ENCODE assay signal across 8 cellular contexts in genomic region chr9:127283917-127284316, GRCh38. TPM values are rescaled to one million over a fixed set of nuclear protein-coding genes. Genes with fewer than 3 reads are reported as not detected.
DNase-seq lines count a peak whose midpoint lies in the region; ATAC-seq lines count a peak whose summit lies in the region.

No MANE protein-coding gene starts in this region.

- H3K9me3 Mint-ChIP-seq in activated naive CD8-positive, alpha-beta T cell treated with anti-CD3 and anti-CD28 coated beads for 36 hours = no peaks in the 10 kb centered on the region
- H3K9me3 Mint-ChIP-seq in activated naive CD8-positive, alpha-beta T cell treated with anti-CD3 and anti-CD28 coated beads, Interleukin-2, amount 50 U/mL, for 24 hours = no peaks in the 10 kb centered on the region

- peaks cover 44% of the 10 kb centered on the region for H3K27me3 Mint-ChIP-seq in activated naive CD8-positive, alpha-beta T cell treated with anti-CD3 and anti-CD28 coated beads for 36 hours
- H3K27me3 Mint-ChIP-seq in activated naive CD8-positive, alpha-beta T cell treated with anti-CD3 and anti-CD28 coated beads, Interleukin-2, amount 50 U/mL, for 24 hours = peaks cover 22% of the 10 kb centered on the region

- ATAC-seq in activated naive CD8-positive, alpha-beta T cell treated with anti-CD3 and anti-CD28 coated beads, Interleukin-2, amount 50 U/mL, for 24 hours = no peak

- H3K4me1 Mint-ChIP-seq in activated naive CD8-positive, alpha-beta T cell treated with anti-CD3 and anti-CD28 coated beads for 36 hours = no peaks in the 10 kb centered on the region
- peaks cover 3% of the 10 kb centered on the region for H3K4me1 Mint-ChIP-seq in activated naive CD8-positive, alpha-beta T cell treated with anti-CD3 and anti-CD28 coated beads, Interleukin-2, amount 50 U/mL, for 24 hours

- DNase-seq in activated naive CD8-positive, alpha-beta T cell treated with anti-CD3 and anti-CD28 coated beads for 36 hours = peak; percentile 6
- DNase-seq in activated naive CD8-positive, alpha-beta T cell treated with anti-CD3 and anti-CD28 coated beads, Interleukin-2, amount 50 U/mL, for 24 hours = no peak
- peak in 3 of 5 donors; percentile 4 to 20 (median 4) for DNase-seq in T-helper 1 cell
- DNase-seq in globus pallidus (ENCODE audit: low spot score) = peak; percentile 66
- DNase-seq in superior temporal gyrus (ENCODE audit: extremely low spot score) = peak; percentile 80
- DNase-seq in GDM1 (lab: John Stamatoyannopoulos, UW) = no peak
- DNase-seq in NCI-H1930 (lab: John Stamatoyannopoulos, UW) = no peak
- DNase-seq in NCI-H2081 treated with DMSO at 0.1 percent for 48 hours (lab: John Stamatoyannopoulos, UW) = no peak

- no peak overlapping the region for H3K27ac Mint-ChIP-seq in activated naive CD8-positive, alpha-beta T cell treated with anti-CD3 and anti-CD28 coated beads for 36 hours
- H3K27ac Mint-ChIP-seq in activated naive CD8-positive, alpha-beta T cell treated with anti-CD3 and anti-CD28 coated beads, Interleukin-2, amount 50 U/mL, for 24 hours = no peak overlapping the region

- no peak overlapping the region for H3K4me3 Mint-ChIP-seq in activated naive CD8-positive, alpha-beta T cell treated with anti-CD3 and anti-CD28 coated beads for 36 hours
- H3K4me3 Mint-ChIP-seq in activated naive CD8-positive, alpha-beta T cell treated with anti-CD3 and anti-CD28 coated beads, Interleukin-2, amount 50 U/mL, for 24 hours = no peak overlapping the region

- H3K36me3 Mint-ChIP-seq in activated naive CD8-positive, alpha-beta T cell treated with anti-CD3 and anti-CD28 coated beads for 36 hours = no peaks in the 10 kb centered on the region
- H3K36me3 Mint-ChIP-seq in activated naive CD8-positive, alpha-beta T cell treated with anti-CD3 and anti-CD28 coated beads, Interleukin-2, amount 50 U/mL, for 24 hours (ENCODE audit: low read depth) = peaks cover 2% of the 10 kb centered on the region

RNA-seq across cellular contexts. Expression of gene GARNL3, which starts 19.3 kb away (rescaled TPM):
- 1 to 10 TPM; 2.0 TPM for total RNA-seq in activated naive CD8-positive, alpha-beta T cell treated with anti-CD3 and anti-CD28 coated beads for 36 hours

Comparison
In these comparisons a context has a peak if more than half of its experiments do, and no peak if none do; other contexts are left out.
1. DNase-seq: peak in activated naive CD8-positive, alpha-beta T cell treated with anti-CD3 and anti-CD28 coated beads for 36 hours (single experiment), T-helper 1 cell (3 of 5), globus pallidus (single experiment) and superior temporal gyrus (single experiment); none in activated naive CD8-positive, alpha-beta T cell treated with anti-CD3 and anti-CD28 coated beads, Interleukin-2, amount 50 U/mL, for 24 hours (single experiment), GDM1 (single experiment), NCI-H1930 (0 of 2) and NCI-H2081 treated with DMSO at 0.1 percent for 48 hours (single experiment).